In the genomic region with DNA sequence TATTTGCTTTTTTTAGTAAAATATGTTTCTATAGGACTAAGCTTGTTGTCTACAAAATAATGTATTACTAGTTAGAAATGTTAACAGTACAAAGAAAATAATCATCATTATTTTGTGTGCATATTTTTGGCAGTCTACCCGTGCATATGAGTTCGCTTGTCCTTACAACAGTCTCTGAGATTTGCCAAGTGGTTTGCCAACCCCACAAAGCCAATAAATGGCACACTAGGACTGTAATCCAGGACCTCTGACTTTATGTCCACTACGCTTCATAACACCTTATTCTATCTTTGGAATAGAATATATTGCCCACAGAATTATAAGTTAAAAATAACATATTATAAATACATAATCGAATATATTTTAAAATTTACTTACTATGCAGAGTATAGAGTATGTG, we compare ENCODE assay signal across 4 cellular contexts.
"Had no signal": no experiment of that assay in that cellular context is flagged by ENCODE, and none has a peak within 500 bp of the region (broad histone marks: within the 10 kb centered on the region; RNA-seq: fewer than 3 reads in every experiment).

No MANE protein-coding gene starts in this region.

- H3K4me2 ChIP-seq: GM23338 had no signal

- ATAC-seq: GM23338, K562 had no signal

- DNase-seq: H9, HCEC 1CT had no signal

- H3K4me3 ChIP-seq: GM23338, K562 had no signal
